22 cellular contexts compared by ENCODE assay signal in the genomic region with DNA sequence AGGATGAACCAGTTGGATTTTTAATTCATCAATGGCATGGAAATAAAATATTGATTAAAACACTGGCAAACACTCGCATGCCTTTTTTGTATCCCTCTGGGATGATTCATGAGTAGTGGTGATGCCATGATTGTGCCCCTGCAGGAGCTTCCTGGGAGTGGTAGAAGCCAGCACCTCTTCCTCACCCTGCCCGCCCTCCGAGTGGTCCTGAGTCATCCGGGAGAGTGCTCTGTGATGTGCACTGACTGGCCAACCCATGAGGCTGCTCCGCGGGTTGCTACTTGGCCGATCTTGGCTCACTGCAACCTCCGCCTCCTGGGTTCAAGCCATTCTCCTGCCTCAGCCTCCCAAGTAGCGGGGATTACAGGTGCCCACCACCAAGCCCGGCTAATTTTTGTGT. TPM values are rescaled to one million over a fixed set of nuclear protein-coding genes. Genes with fewer than 3 reads are reported as not detected.
"Had no signal": no experiment of that assay in that cellular context is flagged by ENCODE, and none has a peak within 500 bp of the region (broad histone marks: within the 10 kb centered on the region; RNA-seq: fewer than 3 reads in every experiment).

No MANE protein-coding gene starts in this region.

- ATAC-seq: activated CD8-positive, alpha-beta memory T cell treated with anti-CD3 and anti-CD28 coated beads, Interleukin-2, amount 10 ng/mL, durations not matched to agents 7 days and 5 days; heart left ventricle; left colon; lower lobe of right lung had no signal

- DNase-seq: activated CD4-positive, alpha-beta memory T cell treated with anti-CD3 and anti-CD28 coated beads for 36 hours; activated CD4-positive, alpha-beta T cell treated with anti-CD3 and anti-CD28 coated beads for 1 hour; activated CD8-positive, alpha-beta memory T cell treated with anti-CD3 and anti-CD28 coated beads, Interleukin-2, amount 10 ng/mL, durations not matched to agents 7 days and 5 days; activated naive CD4-positive, alpha-beta T cell treated with anti-CD3 and anti-CD28 coated beads, Interleukin-2, amount 10 ng/mL, durations not matched to agents 7 days and 5 days; activated T-cell treated with anti-CD3 and anti-CD28 coated beads, Interleukin-2, amount 50 U/mL, for 1 hour; amniotic stem cell; effector CD8-positive, alpha-beta T cell; heart left ventricle; left colon; lower lobe of right lung; nephron progenitor cell; ovary; sigmoid colon; spleen; T-helper 9 cell; trophoblast cell had no signal

- H3K36me3 Mint-ChIP-seq: mesothelial cell of epicardium had no signal

- H3K4me3 Mint-ChIP-seq: activated CD4-positive, alpha-beta memory T cell treated with anti-CD3 and anti-CD28 coated beads for 36 hours; activated CD8-positive, alpha-beta memory T cell treated with anti-CD3 and anti-CD28 coated beads, Interleukin-2, amount 10 ng/mL, durations not matched to agents 7 days and 5 days; activated naive CD4-positive, alpha-beta T cell treated with anti-CD3 and anti-CD28 coated beads, Interleukin-2, amount 10 ng/mL, durations not matched to agents 7 days and 5 days; mesothelial cell of epicardium; nephron progenitor cell; stimulated activated naive CD8-positive, alpha-beta T cell treated with anti-CD3 and anti-CD28 coated beads, Interleukin-15, Interleukin-2, amounts not matched to agents 100 ng/mL and 50 ng/mL, for 24 hours had no signal

- H3K27me3 Mint-ChIP-seq: stimulated activated naive CD8-positive, alpha-beta T cell treated with anti-CD3 and anti-CD28 coated beads, Interleukin-15, Interleukin-2, amounts not matched to agents 100 ng/mL and 50 ng/mL, for 24 hours had no signal

- H3K27ac Mint-ChIP-seq: activated CD4-positive, alpha-beta memory T cell treated with anti-CD3 and anti-CD28 coated beads for 36 hours; activated CD8-positive, alpha-beta memory T cell treated with anti-CD3 and anti-CD28 coated beads, Interleukin-2, amount 10 ng/mL, durations not matched to agents 7 days and 5 days; activated naive CD4-positive, alpha-beta T cell treated with anti-CD3 and anti-CD28 coated beads, Interleukin-2, amount 10 ng/mL, durations not matched to agents 7 days and 5 days; mesothelial cell of epicardium; nephron progenitor cell; stimulated activated naive CD8-positive, alpha-beta T cell treated with anti-CD3 and anti-CD28 coated beads, Interleukin-15, Interleukin-2, amounts not matched to agents 100 ng/mL and 50 ng/mL, for 24 hours had no signal

- H3K4me1 Mint-ChIP-seq: mesothelial cell of epicardium, nephron progenitor cell had no signal

RNA-seq across cellular contexts. Expression of gene GJA10, which starts 27.4 kb away (rescaled TPM):
- total RNA-seq: activated CD4-positive, alpha-beta memory T cell treated with anti-CD3 and anti-CD28 coated beads for 36 hours; endothelial cell of umbilical vein; fibroblast of lung; frontal cortex; heart left ventricle; left colon; lower lobe of right lung; mesothelial cell of epicardium; ovary; sigmoid colon; spleen; suprapubic skin had no signal
- polyA plus RNA-seq: endothelial cell of umbilical vein, fibroblast of lung, heart left ventricle, ovary, sigmoid colon, spleen had no signal
